Comparison of ENCODE assay signal across 26 cellular contexts in genomic region chrX:77776648-77777047, GRCh38.
"Had no signal": no experiment of that assay in that cellular context is flagged by ENCODE, and none has a peak within 500 bp of the region (broad histone marks: within the 10 kb centered on the region; RNA-seq: fewer than 3 reads in every experiment).

No MANE protein-coding gene starts in this region.

- H3K27ac ChIP-seq: brain microvascular endothelial cell, parathyroid adenoma, psoas muscle, testis, transverse colon had no signal

- H3K27ac Mint-ChIP-seq: activated CD4-positive, alpha-beta T cell treated with anti-CD3 and anti-CD28 coated beads for 36 hours; activated naive CD4-positive, alpha-beta T cell treated with anti-CD3 and anti-CD28 coated beads for 36 hours; activated naive CD8-positive, alpha-beta T cell treated with anti-CD3 and anti-CD28 coated beads, Interleukin-2, amount 10 ng/mL, durations not matched to agents 7 days and 5 days; mesothelial cell of epicardium had no signal

- H3K36me3 Mint-ChIP-seq: naive B cell had no signal

- H3K36me3 ChIP-seq: brain microvascular endothelial cell, transverse colon had no signal

- H3K4me1 ChIP-seq: psoas muscle, testis, transverse colon had no signal

- ATAC-seq: activated CD4-positive, alpha-beta T cell treated with anti-CD3 and anti-CD28 coated beads for 36 hours; esophagus mucosa; left cardiac atrium; left ventricle myocardium superior; psoas muscle had no signal

- H3K9me3 ChIP-seq: psoas muscle, testis, transverse colon had no signal

- H3K27me3 Mint-ChIP-seq: activated CD4-positive, alpha-beta T cell treated with anti-CD3 and anti-CD28 coated beads for 36 hours; activated naive CD8-positive, alpha-beta T cell treated with anti-CD3 and anti-CD28 coated beads, Interleukin-2, amount 10 ng/mL, durations not matched to agents 7 days and 5 days; naive B cell had no signal

- H3K4me3 ChIP-seq: psoas muscle, smooth muscle cell, testis, transverse colon had no signal

- H3K9me3 Mint-ChIP-seq: activated naive CD4-positive, alpha-beta T cell treated with anti-CD3 and anti-CD28 coated beads for 36 hours; activated naive CD8-positive, alpha-beta T cell treated with anti-CD3 and anti-CD28 coated beads, Interleukin-2, amount 10 ng/mL, durations not matched to agents 7 days and 5 days; naive B cell had no signal

- DNase-seq: activated CD4-positive, alpha-beta T cell treated with anti-CD3 and anti-CD28 coated beads for 36 hours; activated CD4-positive, alpha-beta T cell treated with anti-CD3 and anti-CD28 coated beads, Interleukin-2, amount 50 U/mL, for 4 hours; activated CD4-positive, CD25-positive, alpha-beta regulatory T cell; activated CD8-positive, alpha-beta memory T cell treated with anti-CD3 and anti-CD28 coated beads for 24 hours; activated effector memory CD4-positive, alpha-beta T cell treated with Interleukin-2 at 50 U/mL for 16 hours; activated naive CD4-positive, alpha-beta T cell treated with anti-CD3 and anti-CD28 coated beads for 36 hours; activated naive CD8-positive, alpha-beta T cell treated with anti-CD3 and anti-CD28 coated beads, Interleukin-2, amount 10 ng/mL, durations not matched to agents 7 days and 5 days; amniotic stem cell; brain microvascular endothelial cell; cortex of kidney; foreskin fibroblast; head of caudate nucleus; hippocampal formation; left cardiac atrium; left ventricle myocardium superior; naive B cell; nucleus accumbens; psoas muscle; stimulated activated CD4-positive, alpha-beta T cell treated with anti-CD3 and anti-CD28 coated beads, Interleukin-1b, Interleukin-23, amount 100 ng/mL, for 48 hours; stimulated activated naive CD4-positive, alpha-beta T cell; testis; transverse colon had no signal

- H3K27me3 ChIP-seq: brain microvascular endothelial cell, testis, transverse colon had no signal

- H3K4me3 Mint-ChIP-seq: activated CD4-positive, alpha-beta T cell treated with anti-CD3 and anti-CD28 coated beads for 36 hours; activated naive CD4-positive, alpha-beta T cell treated with anti-CD3 and anti-CD28 coated beads for 36 hours; activated naive CD8-positive, alpha-beta T cell treated with anti-CD3 and anti-CD28 coated beads, Interleukin-2, amount 10 ng/mL, durations not matched to agents 7 days and 5 days; mesothelial cell of epicardium had no signal
